1 cellular context compared by ENCODE assay signal in the genomic region with DNA sequence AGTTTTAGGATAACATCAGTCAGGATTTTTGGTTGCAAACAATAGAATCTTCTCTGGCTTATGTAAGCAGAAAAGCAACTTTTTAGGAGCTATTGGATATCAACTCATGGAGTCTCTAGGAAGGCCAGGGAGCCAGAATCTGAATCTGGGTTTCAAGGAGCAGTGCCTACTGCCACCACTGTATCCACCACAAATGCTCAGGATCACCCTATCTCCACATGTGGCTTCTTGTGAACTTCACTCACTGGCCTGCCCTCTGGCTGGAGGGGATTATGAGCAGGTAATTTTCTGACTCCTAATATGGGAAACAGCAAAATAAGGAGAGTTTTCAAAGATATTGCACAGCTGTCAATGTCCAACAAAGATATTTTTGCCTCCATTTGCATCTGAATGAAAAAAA.
TF ChIP-seq lines count a peak whose summit lies in the region.

No MANE protein-coding gene starts in this region.

TF ChIP-seq in SK-N-SH, 30 proteins besides CTCF, POLR2A, EP300 and RAD21 (continued from another document):
- TF ChIP-seq, protein P1, sequence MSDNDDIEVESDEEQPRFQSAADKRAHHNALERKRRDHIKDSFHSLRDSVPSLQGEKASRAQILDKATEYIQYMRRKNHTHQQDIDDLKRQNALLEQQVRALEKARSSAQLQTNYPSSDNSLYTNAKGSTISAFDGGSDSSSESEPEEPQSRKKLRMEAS (IDR thresholded peaks at IDR 0.05; ENCODE audit: low read depth) = no peak
- TF ChIP-seq FOXJ3 (CRISPR knock-in tag; IDR thresholded peaks at IDR 0.05) (no peak), GABPA (IDR thresholded peaks at IDR 0.05; ENCODE audit: low read depth) (no peak), PBX3 (IDR thresholded peaks at IDR 0.05) (no peak)
